ENCODE assay signal across 8 cellular contexts in the genomic region with DNA sequence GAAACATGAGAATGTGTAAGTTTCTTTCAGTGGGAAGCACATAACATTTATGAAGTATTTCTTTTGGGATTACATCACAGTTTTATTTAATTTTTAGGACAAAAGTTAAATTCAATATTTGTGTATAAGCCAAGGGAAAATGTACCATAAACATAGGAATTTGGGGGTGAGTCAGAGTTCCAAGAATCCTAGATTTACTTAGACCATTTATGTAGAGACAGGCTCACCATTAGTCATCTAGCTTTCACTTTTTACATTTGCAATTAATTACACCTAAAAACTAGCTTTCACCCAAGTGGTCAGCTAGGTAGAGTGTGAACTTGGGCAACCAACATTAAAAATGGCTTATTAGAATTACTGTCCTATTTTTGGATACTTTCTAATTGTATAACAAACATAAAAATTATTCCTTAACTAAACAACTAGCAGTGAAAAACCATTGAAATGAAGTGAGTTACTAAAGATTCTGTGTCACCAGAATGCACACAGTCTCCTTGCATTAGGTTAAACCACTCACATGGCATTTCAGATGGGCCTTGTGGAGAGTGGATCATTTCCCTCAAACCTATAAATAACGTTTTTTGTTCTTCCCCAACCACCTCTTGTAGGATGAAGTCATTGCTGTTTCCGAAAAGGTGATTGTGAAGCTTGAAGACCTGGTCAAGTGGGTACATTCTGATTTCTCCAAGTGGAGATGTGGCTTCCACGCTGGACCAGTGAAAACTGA. TPM values are rescaled to one million over a fixed set of nuclear protein-coding genes. Genes with fewer than 3 reads are reported as not detected.
DNase-seq lines count a peak whose midpoint lies in the region; ATAC-seq and TF ChIP-seq lines count a peak whose summit lies in the region.

No MANE protein-coding gene starts in this region.

- H3K4me3 Mint-ChIP-seq in HFFc6: peak overlapping the region; percentile 83

- no peak for TF ChIP-seq POLR2A in gastrocnemius medialis (IDR thresholded peaks at IDR 0.05)

- peak overlapping the region; percentile 91 for H3K27ac Mint-ChIP-seq in HFFc6

- peak overlapping the region in 1 of 2 experiments; percentile 18 for H2BK12ac ChIP-seq in mesenchymal stem cell (ENCODE audit: low read length in 2 of 2)

- peaks cover 6 to 65% of the 10 kb centered on the region in 2 donors for H3K4me1 ChIP-seq in ascending aorta
- H3K4me1 ChIP-seq in mesenchymal stem cell (ENCODE audit: control insufficient read depth, insufficient read depth, low read depth, low read length): peaks cover 1% of the 10 kb centered on the region
- peaks cover 28 to 34% of the 10 kb centered on the region in 2 donors for H3K4me1 ChIP-seq in gastrocnemius medialis

- H2AK5ac ChIP-seq in mesenchymal stem cell (ENCODE audit: low read length, severe bottlenecking): peak overlapping the region; percentile 8

- peaks cover 89% of the 10 kb centered on the region for H3K4me1 Mint-ChIP-seq in HFFc6 (ENCODE audit: low read depth)

- H3K27me3 ChIP-seq in ascending aorta (no peaks in the 10 kb centered on the region), mesenchymal stem cell (ENCODE audit: control insufficient read depth in 1 of 2, insufficient read depth in 1 of 2, low read length in 2 of 2) (no peaks in the 10 kb centered on the region), gastrocnemius medialis (no peaks in the 10 kb centered on the region)

- no peak overlapping the region for H3K18ac ChIP-seq in mesenchymal stem cell (ENCODE audit: low read depth in 1 of 2, low read length in 2 of 2)

- no peaks in the 10 kb centered on the region for H3K9me3 Mint-ChIP-seq in HFFc6

- peak; percentile 38 for DNase-seq in ACHN
- peak; percentile 71 for DNase-seq in HFFc6
- no peak for DNase-seq in ascending aorta (ENCODE audit: low spot score in 2 of 2)
- DNase-seq in mesenchymal stem cell: peak; percentile 79
- DNase-seq in gastrocnemius medialis: no peak
- DNase-seq in substantia nigra (lab: John Stamatoyannopoulos, UW): no peak
- DNase-seq in stimulated activated CD4-positive, alpha-beta T cell treated with anti-CD3 and anti-CD28 coated beads, Interleukin-2, amount 100 ng/mL, for 24 hours: no peak
- DNase-seq in NCI-H82 (lab: John Stamatoyannopoulos, UW): no peak

- TF ChIP-seq CTCF in HFFc6 (IDR thresholded peaks at IDR 0.05): no peak
- TF ChIP-seq CTCF in ascending aorta (IDR thresholded peaks at IDR 0.05): no peak
- TF ChIP-seq CTCF in gastrocnemius medialis (IDR thresholded peaks at IDR 0.05 in 4 of 5, conservative IDR thresholded peaks at IDR 0.05 in 1 of 5): no peak

- in situ Hi-C loops in ACHN (cut with HindIII; ENCODE audit: low pct_ligation_motif_present, low pct_unique_long_range_greater_than_20kb, low sequenced_read_pairs) (no loop called here), gastrocnemius medialis (cut with MboI; ENCODE audit: low sequenced_read_pairs in 4 of 4) (no loop called here)

- peaks cover 42% of the 10 kb centered on the region for H3K36me3 Mint-ChIP-seq in HFFc6 (ENCODE audit: low read depth)

- H2AFZ ChIP-seq in mesenchymal stem cell (ENCODE audit: low read depth, low read length): no peak overlapping the region

- intact Hi-C loops in ascending aorta (cut with DNase I): loop anchor here (5.0 kb wide), 1 partner anchor 98 kb away; no protein-coding TSS in a partner anchor
- intact Hi-C loops in gastrocnemius medialis (cut with DNase I; ENCODE audit: low total_unique reads): loop anchor here (5.0 kb wide), 1 partner anchor 43 kb away; no protein-coding TSS in a partner anchor

- H3K4me2 ChIP-seq in mesenchymal stem cell (ENCODE audit: low read length, poor library complexity, severe bottlenecking): no peak overlapping the region

- no peaks in the 10 kb centered on the region for H3K9me3 ChIP-seq in ascending aorta
- H3K9me3 ChIP-seq in mesenchymal stem cell (ENCODE audit: control insufficient read depth, low read length): no peaks in the 10 kb centered on the region
- H3K9me3 ChIP-seq in gastrocnemius medialis: no peaks in the 10 kb centered on the region

- no peak for ATAC-seq in gastrocnemius medialis

- H3K9ac ChIP-seq in mesenchymal stem cell (ENCODE audit: low read length): peak overlapping the region; percentile 80

- no peak overlapping the region for H3K23ac ChIP-seq in mesenchymal stem cell (ENCODE audit: low read length in 2 of 2)

- 73% methylated on average over 2 of the region's 3 CpGs for WGBS in mesenchymal stem cell

- no peak overlapping the region for H4K8ac ChIP-seq in mesenchymal stem cell (ENCODE audit: low read length)

- peak overlapping the region; percentile 73 to 80 for H3K27ac ChIP-seq in ascending aorta
- H3K27ac ChIP-seq in mesenchymal stem cell (ENCODE audit: low read length, poor library complexity, severe bottlenecking): peak overlapping the region; percentile 72
- H3K27ac ChIP-seq in gastrocnemius medialis: peak overlapping the region in 1 of 4 donors; percentile 20
- no peak overlapping the region for H3K27ac ChIP-seq in substantia nigra (ENCODE audit: low read depth, low read length, poor library complexity, severe bottlenecking)

- H3K4me3 ChIP-seq in ascending aorta (peak overlapping the region in 1 of 2 donors; percentile 10), mesenchymal stem cell (ENCODE audit: insufficient read depth in 1 of 2, low read depth in 1 of 2, low read length in 2 of 2) (peak overlapping the region in 1 of 2 experiments; percentile 12), gastrocnemius medialis (no peak overlapping the region)

- H2BK15ac ChIP-seq in mesenchymal stem cell (ENCODE audit: low read depth, poor library complexity, severe bottlenecking): no peak overlapping the region

- no peak overlapping the region for H4K91ac ChIP-seq in mesenchymal stem cell (ENCODE audit: low read length)

- H2BK5ac ChIP-seq in mesenchymal stem cell (ENCODE audit: low read depth, low read length, poor library complexity, severe bottlenecking): no peak overlapping the region

- no peaks in the 10 kb centered on the region for H3K36me3 ChIP-seq in ascending aorta
- peaks cover 0 to 17% of the 10 kb centered on the region in 2 experiments for H3K36me3 ChIP-seq in mesenchymal stem cell (ENCODE audit: control insufficient read depth in 1 of 2, insufficient read depth in 2 of 2, low read depth in 1 of 2, low read length in 2 of 2)
- H3K36me3 ChIP-seq in gastrocnemius medialis: no peaks in the 10 kb centered on the region

- H3K79me1 ChIP-seq in mesenchymal stem cell (replicated peaks; ENCODE audit: low read length, poor library complexity, severe bottlenecking): peaks cover 6% of the 10 kb centered on the region

- H3K27me3 Mint-ChIP-seq in HFFc6 (ENCODE audit: insufficient read depth): peaks cover 3% of the 10 kb centered on the region

- H2BK120ac ChIP-seq in mesenchymal stem cell (ENCODE audit: low read depth, low read length): peak overlapping the region; percentile 64

- no peak overlapping the region for H3K4ac ChIP-seq in mesenchymal stem cell (ENCODE audit: low read depth in 1 of 2, low read length in 2 of 2)

- H3K14ac ChIP-seq in mesenchymal stem cell (ENCODE audit: low read length in 2 of 2): no peak overlapping the region

RNA-seq across cellular contexts. Expression of gene ARID5B, which starts 38.2 kb away (rescaled TPM):
- total RNA-seq in HFFc6 (2021; fragmentation: NEBNext Ultra II Directional; extraction: Animal tissue kit (Norgen Biotek cat#: 25700)): 100 to 1,000 TPM; 102 to 142 (median 131) TPM
- 92.5 TPM for total RNA-seq in ascending aorta
- polyA plus RNA-seq in mesenchymal stem cell (2013, experiment 1 of 2): 61.5 TPM
- 57.0 TPM for polyA plus RNA-seq in mesenchymal stem cell (2013, experiment 2 of 2)
- 100 to 1,000 TPM; 156 to 512 (median 263) TPM for total RNA-seq in gastrocnemius medialis

Comparison
In these comparisons a context has a peak if more than half of its experiments do, and no peak if none do; other contexts are left out.
1. DNase-seq: peak in ACHN (single experiment), HFFc6 (single experiment) and mesenchymal stem cell (single experiment); none in ascending aorta (0 of 2), gastrocnemius medialis (0 of 2), substantia nigra (0 of 49), stimulated activated CD4-positive, alpha-beta T cell treated with anti-CD3 and anti-CD28 coated beads, Interleukin-2, amount 100 ng/mL, for 24 hours (0 of 2) and NCI-H82 (single experiment).